9 cellular contexts compared by ENCODE assay signal in the genomic region with DNA sequence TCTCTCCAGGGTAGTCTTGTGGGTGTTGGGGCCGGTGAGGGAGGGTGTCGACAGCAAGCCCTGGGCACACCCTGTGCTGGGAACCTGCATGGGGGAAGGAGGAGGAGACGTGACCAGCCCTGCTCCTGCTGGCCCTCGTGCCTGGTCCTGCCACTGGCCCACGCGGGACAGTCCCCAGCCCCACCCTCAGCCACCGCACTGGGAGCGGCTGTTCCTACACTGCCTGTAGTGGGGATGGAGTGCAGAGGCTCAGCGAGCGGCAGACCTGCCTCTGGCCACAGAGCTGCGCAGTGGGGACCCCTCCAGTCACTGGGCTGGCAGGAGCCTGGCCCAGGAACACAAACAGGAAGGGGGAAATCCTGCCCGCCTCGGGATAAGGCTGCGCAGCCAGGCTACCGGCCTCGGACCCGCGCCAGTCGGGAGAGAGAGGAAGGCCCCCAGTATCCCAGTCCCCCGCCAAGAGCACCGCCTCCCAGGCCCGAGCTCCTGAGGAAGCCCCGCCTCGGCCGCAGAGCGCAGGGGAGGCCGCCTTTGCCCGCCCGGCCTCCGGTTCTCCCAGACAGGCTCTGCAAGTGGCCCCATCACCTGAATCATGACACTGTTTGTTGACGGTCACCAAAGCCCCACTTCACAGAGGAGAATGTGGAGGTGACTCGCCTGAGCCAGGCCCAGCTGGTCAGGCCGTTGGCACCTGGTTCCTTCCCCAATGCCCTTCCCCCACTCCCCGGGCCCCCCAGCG. TPM values are rescaled to one million over a fixed set of nuclear protein-coding genes. Genes with fewer than 3 reads are reported as not detected.
A peak's percentile ranks its signal among the peaks of the same experiment; 100 is the strongest.
DNase-seq lines count a peak whose midpoint lies in the region; ATAC-seq and TF ChIP-seq lines count a peak whose summit lies in the region.
"Had no signal": no experiment of that assay in that cellular context is flagged by ENCODE, and none has a peak within 500 bp of the region (broad histone marks: within the 10 kb centered on the region; RNA-seq: fewer than 3 reads in every experiment).

No MANE protein-coding gene starts in this region.

- no peak overlapping the region for H3K27ac ChIP-seq in neural progenitor cell

- H3K4me1 ChIP-seq in BE2C (peaks cover 16% of the 10 kb centered on the region), neural progenitor cell (peaks cover 14% of the 10 kb centered on the region)

- peak overlapping the region; percentile 77 for H3K4me2 ChIP-seq in neural progenitor cell

- H3K27me3 Mint-ChIP-seq in neural progenitor cell (ENCODE audit: insufficient read depth, low read depth) (peaks cover 9% of the 10 kb centered on the region), T-helper 17 cell (peaks cover 18% of the 10 kb centered on the region)

- H2AFZ ChIP-seq in neural progenitor cell (replicated peaks) = peak overlapping the region; percentile 81

- H3K9ac ChIP-seq in neural progenitor cell = no peak overlapping the region

- H3K36me3 Mint-ChIP-seq in neural progenitor cell (no peaks in the 10 kb centered on the region), T-helper 17 cell (ENCODE audit: low read depth) (peaks cover 2% of the 10 kb centered on the region)

- H3K9me3 ChIP-seq in BE2C (no peaks in the 10 kb centered on the region), neural progenitor cell (ENCODE audit: low read depth) (no peaks in the 10 kb centered on the region), T-helper 17 cell (ENCODE audit: control insufficient read depth, low read length, poor library complexity, severe bottlenecking) (no peaks in the 10 kb centered on the region)

- H3K4me3 ChIP-seq in BE2C (ENCODE audit: low read depth, low read length) (peak overlapping the region; percentile 52), fibroblast of villous mesenchyme (ENCODE audit: low read depth, low read length) (peak overlapping the region; percentile 50), neural progenitor cell (peak overlapping the region; percentile 36)

- H4K20me1 ChIP-seq in neural progenitor cell (ENCODE audit: low read depth) = no peaks in the 10 kb centered on the region

- H3K4me3 Mint-ChIP-seq in neural progenitor cell (no peak overlapping the region), T-helper 17 cell (no peak overlapping the region)

- ATAC-seq in T-helper 17 cell = no peak

- no peaks in the 10 kb centered on the region for H3K9me3 Mint-ChIP-seq in neural progenitor cell

- TF ChIP-seq CTCF in BE2C (IDR thresholded peaks at IDR 0.05; ENCODE audit: low read depth, low read length) = 0 out of 2 replicates have a peak, but pooled peaks have one; percentile 4
- TF ChIP-seq CTCF in fibroblast of villous mesenchyme (IDR thresholded peaks at IDR 0.05; ENCODE audit: insufficient read depth, low read depth, low read length) = no peak
- TF ChIP-seq CTCF in neural progenitor cell (IDR thresholded peaks at IDR 0.05) = no peak

- no peaks in the 10 kb centered on the region for H3K79me2 ChIP-seq in neural progenitor cell (ENCODE audit: low read depth)

- H3K27me3 ChIP-seq in BE2C (no peaks in the 10 kb centered on the region), neural progenitor cell (peaks cover 18% of the 10 kb centered on the region)

- H3K27ac Mint-ChIP-seq in neural progenitor cell (no peak overlapping the region), T-helper 17 cell (no peak overlapping the region)

- peaks cover 11% of the 10 kb centered on the region for H3K4me1 Mint-ChIP-seq in neural progenitor cell
- no peaks in the 10 kb centered on the region for H3K4me1 Mint-ChIP-seq in T-helper 17 cell

- DNase-seq in BE2C = peak; percentile 72
- DNase-seq in NCI-H69 (lab: John Stamatoyannopoulos, UW) = peak; percentile 74
- peak; percentile 34 for DNase-seq in fibroblast of villous mesenchyme (ENCODE audit: low read depth)
- peak; percentile 69 for DNase-seq in neural progenitor cell (ENCODE audit: low spot score)
- no peak for DNase-seq in activated T-cell treated with anti-CD3 and anti-CD28 coated beads, Interleukin-2, amount 50 U/mL, for 48 hours
- DNase-seq in NCI-H2196 treated with DMSO at 0.1 percent for 48 hours (lab: John Stamatoyannopoulos, UW; ENCODE audit: unreplicated experiment) = no peak
- no peak for DNase-seq in NCI-H1417 treated with DMSO at 0.1 percent for 48 hours (lab: John Stamatoyannopoulos, UW)
- DNase-seq in T-helper 17 cell = no peak

- no peaks in the 10 kb centered on the region for H3K36me3 ChIP-seq in BE2C
- H3K36me3 ChIP-seq in neural progenitor cell = no peaks in the 10 kb centered on the region

- H3F3A ChIP-seq in neural progenitor cell (ENCODE audit: low read depth) = peaks cover 11% of the 10 kb centered on the region

RNA-seq across cellular contexts. Expression of gene AHNAK2, which starts 10.6 kb away (rescaled TPM):
- 0.62 TPM for polyA plus RNA-seq in BE2C (2012; ENCODE audit: insufficient read depth, insufficient read length, low read depth)
- 32.2 and 32.4 TPM in 2 replicates for total RNA-seq in fibroblast of villous mesenchyme
- total RNA-seq in neural progenitor cell (ENCODE audit: low replicate concordance) = 0.77 and 1.3 TPM in 2 replicates
- not detected for total RNA-seq in T-helper 17 cell

RNA-seq across cellular contexts. Expression of gene CLBA1, which starts 18.0 kb away (rescaled TPM):
- 15.3 TPM for polyA plus RNA-seq in BE2C (2012; ENCODE audit: insufficient read depth, insufficient read length, low read depth)
- 5.8 and 6.9 TPM in 2 replicates for total RNA-seq in fibroblast of villous mesenchyme
- total RNA-seq in neural progenitor cell (ENCODE audit: low replicate concordance) = 8.5 and 10.8 TPM in 2 replicates
- total RNA-seq in T-helper 17 cell = 1 to 10 TPM; 1.6 to 4.4 TPM

RNA-seq across cellular contexts. Expression of gene PLD4, which starts 42.9 kb away (rescaled TPM):
- 1.9 TPM for polyA plus RNA-seq in BE2C (2012; ENCODE audit: insufficient read depth, insufficient read length, low read depth)
- total RNA-seq in fibroblast of villous mesenchyme = under 0.01 TPM in 1 of 2 replicates, not detected in the other
- not detected in 2 replicates for total RNA-seq in neural progenitor cell (ENCODE audit: low replicate concordance)
- total RNA-seq in T-helper 17 cell = 1 to 10 TPM; 1.1 to 4.0 TPM
- polyA plus RNA-seq: neural cell had no signal

RNA-seq across cellular contexts. Expression of gene CDCA4, which starts 53.3 kb away (rescaled TPM):
- 43.2 TPM for polyA plus RNA-seq in BE2C (2012; ENCODE audit: insufficient read depth, insufficient read length, low read depth)
- total RNA-seq in fibroblast of villous mesenchyme (22.2 and 22.5 TPM in 2 replicates), neural progenitor cell (ENCODE audit: low replicate concordance) (56.6 and 102 TPM in 2 replicates), T-helper 17 cell (10 to 100 TPM; 16.1 to 18.4 TPM)

Comparison
In these comparisons a context has a peak if more than half of its experiments do, and no peak if none do; other contexts are left out.
1. DNase-seq: peak in BE2C (single experiment), NCI-H69 (single experiment), fibroblast of villous mesenchyme (single experiment) and neural progenitor cell (single experiment); none in activated T-cell treated with anti-CD3 and anti-CD28 coated beads, Interleukin-2, amount 50 U/mL, for 48 hours (0 of 2), NCI-H2196 treated with DMSO at 0.1 percent for 48 hours (single experiment), NCI-H1417 treated with DMSO at 0.1 percent for 48 hours (single experiment) and T-helper 17 cell (0 of 3).
2. RNA of gene AHNAK2, which starts 10.6 kb away (total RNA-seq): 32.2 to 32.4 TPM in fibroblast of villous mesenchyme; 0.77 to 1.3 TPM in neural progenitor cell and not detected in T-helper 17 cell; every median in the first group is over 10 times any median in the second.
3. Peak in every context shown above with its lines, with median percentiles within 50 percentile points of each other: H3K4me3 ChIP-seq.